ENCODE assay signal across 29 cellular contexts in the genomic region with DNA sequence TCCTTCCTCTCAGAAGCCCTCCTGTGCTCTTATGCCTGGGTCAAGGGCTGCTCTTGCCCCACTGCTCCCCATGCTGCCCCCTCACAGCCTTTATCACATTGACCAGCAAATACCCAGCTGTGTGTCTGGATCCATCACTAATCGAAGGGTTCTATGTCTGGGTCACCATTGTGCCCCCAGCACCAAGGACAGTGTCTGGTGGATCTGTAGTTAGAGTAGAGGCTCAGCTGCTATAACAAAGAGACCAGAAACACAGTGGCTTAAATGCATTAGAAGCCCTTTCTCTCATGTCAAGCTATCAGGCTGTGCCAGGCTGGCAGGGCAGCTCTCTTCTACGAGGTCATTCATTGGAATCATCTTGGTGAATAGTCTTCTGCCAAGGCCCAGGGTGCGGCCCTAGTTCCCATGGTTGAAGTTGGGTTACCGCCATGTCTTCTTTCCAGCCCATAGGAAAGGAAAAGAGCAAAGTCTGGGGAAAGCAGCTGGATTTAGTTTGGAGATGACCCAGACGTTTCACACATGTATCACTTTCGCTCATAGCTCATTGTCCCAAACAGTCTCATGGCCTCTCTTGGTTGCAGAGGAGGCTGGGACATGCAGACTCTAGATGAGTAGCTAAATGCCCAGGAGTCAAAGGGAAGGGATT. TPM values are rescaled to one million over a fixed set of nuclear protein-coding genes. Genes with fewer than 3 reads are reported as not detected.
"Had no signal": no experiment of that assay in that cellular context is flagged by ENCODE, and none has a peak within 500 bp of the region (broad histone marks: within the 10 kb centered on the region; RNA-seq: fewer than 3 reads in every experiment).

No MANE protein-coding gene starts in this region.

- ATAC-seq: activated CD8-positive, alpha-beta T cell treated with anti-CD3 and anti-CD28 coated beads, Interleukin-2, amount 10 ng/mL, durations not matched to agents 7 days and 5 days; body of pancreas; T-helper 17 cell; WTC11 had no signal

- DNase-seq: activated CD4-positive, alpha-beta T cell treated with anti-CD3 and anti-CD28 coated beads for 48 hours; activated CD4-positive, alpha-beta T cell treated with anti-CD3 and anti-CD28 coated beads, Interleukin-2, amount 50 U/mL, for 4 hours; activated CD4-positive, CD25-positive, alpha-beta regulatory T cell treated with anti-CD3 and anti-CD28 coated beads, Interleukin-2, amount 50 U/mL, for 72 hours; activated CD8-positive, alpha-beta T cell treated with anti-CD3 and anti-CD28 coated beads, Interleukin-2, amount 10 ng/mL, durations not matched to agents 7 days and 5 days; activated effector memory CD4-positive, alpha-beta T cell treated with Interleukin-2 at 50 U/mL for 16 hours; activated naive CD4-positive, alpha-beta T cell; activated T-cell treated with anti-CD3 and anti-CD28 coated beads, Interleukin-2, amount 50 U/mL, for 24 hours; body of pancreas; central memory CD4-positive, alpha-beta T cell; KG1; MV-4-11; NCI-H1092 treated with DMSO at 0.1 percent for 48 hours; NCI-H1417 treated with DMSO at 0.1 percent for 48 hours; NCI-H1694 treated with DMSO at 0.1 percent for 48 hours; NCI-H2029 treated with DMSO at 0.1 percent for 48 hours; NCI-H510A treated with DMSO at 0.1 percent for 48 hours; NCI-H69; SHP77; T-helper 17 cell; T-helper 9 cell had no signal

- H3K36me3 ChIP-seq: Peyer's patch, SJSA1 had no signal

- H3K27me3 ChIP-seq: body of pancreas, Peyer's patch, SJSA1 had no signal

- H3K27ac ChIP-seq: body of pancreas, Peyer's patch, RWPE1, SJSA1 had no signal

- H3K4me3 ChIP-seq: body of pancreas, Peyer's patch, SJSA1 had no signal

- H3K4me3 Mint-ChIP-seq: activated CD8-positive, alpha-beta T cell treated with anti-CD3 and anti-CD28 coated beads, Interleukin-2, amount 10 ng/mL, durations not matched to agents 7 days and 5 days; activated naive CD4-positive, alpha-beta T cell treated with anti-CD3 and anti-CD28 coated beads, Interleukin-2, amount 50 U/mL, for 24 hours; activated T-cell treated with anti-CD3 and anti-CD28 coated beads, Interleukin-2, amount 50 U/mL, for 24 hours; activated T-helper 1 cell treated with anti-CD3 and anti-CD28 coated beads, Interleukin-12 subunit alpha, Interleukin-12 subunit beta, Interleukin-2, Interleukin-4 antibody, amounts not matched to agents 30 ng/mL and 10 ng/mL and 1 ng/mL, durations not matched to agents 14 hours and 24 hours and 36 hours; T-helper 17 cell; WTC11 had no signal

- H3K9me3 ChIP-seq: body of pancreas, Peyer's patch, SJSA1 had no signal

- H3K4me1 ChIP-seq: body of pancreas, Peyer's patch, SJSA1 had no signal

- H3K27ac Mint-ChIP-seq: activated CD8-positive, alpha-beta T cell treated with anti-CD3 and anti-CD28 coated beads, Interleukin-2, amount 10 ng/mL, durations not matched to agents 7 days and 5 days; activated T-cell treated with anti-CD3 and anti-CD28 coated beads, Interleukin-2, amount 50 U/mL, for 24 hours; T-helper 17 cell; WTC11 had no signal

- H3K36me3 Mint-ChIP-seq: WTC11 had no signal

- H3K9me3 Mint-ChIP-seq: activated naive CD4-positive, alpha-beta T cell treated with anti-CD3 and anti-CD28 coated beads, Interleukin-2, amount 50 U/mL, for 24 hours; activated T-cell treated with anti-CD3 and anti-CD28 coated beads, Interleukin-2, amount 50 U/mL, for 24 hours; activated T-helper 1 cell treated with anti-CD3 and anti-CD28 coated beads, Interleukin-12 subunit alpha, Interleukin-12 subunit beta, Interleukin-2, Interleukin-4 antibody, amounts not matched to agents 30 ng/mL and 10 ng/mL and 1 ng/mL, durations not matched to agents 14 hours and 24 hours and 36 hours had no signal

- H3K27me3 Mint-ChIP-seq: activated naive CD4-positive, alpha-beta T cell treated with anti-CD3 and anti-CD28 coated beads, Interleukin-2, amount 50 U/mL, for 24 hours; activated T-cell treated with anti-CD3 and anti-CD28 coated beads, Interleukin-2, amount 50 U/mL, for 24 hours had no signal

- H3K4me1 Mint-ChIP-seq: T-helper 17 cell, WTC11 had no signal

RNA-seq across cellular contexts. Expression of a gene that starts 32.2 kb away (rescaled TPM):
- total RNA-seq: activated CD8-positive, alpha-beta T cell treated with anti-CD3 and anti-CD28 coated beads, Interleukin-2, amount 10 ng/mL, durations not matched to agents 7 days and 5 days; activated T-helper 1 cell treated with anti-CD3 and anti-CD28 coated beads, Interleukin-12 subunit alpha, Interleukin-12 subunit beta, Interleukin-2, Interleukin-4 antibody, amounts not matched to agents 30 ng/mL and 10 ng/mL and 1 ng/mL, durations not matched to agents 14 hours and 24 hours and 36 hours; bronchial epithelial cell; LHCN-M2; M059J; T-helper 17 cell had no signal
